30 cellular contexts compared by ENCODE assay signal in the genomic region with DNA sequence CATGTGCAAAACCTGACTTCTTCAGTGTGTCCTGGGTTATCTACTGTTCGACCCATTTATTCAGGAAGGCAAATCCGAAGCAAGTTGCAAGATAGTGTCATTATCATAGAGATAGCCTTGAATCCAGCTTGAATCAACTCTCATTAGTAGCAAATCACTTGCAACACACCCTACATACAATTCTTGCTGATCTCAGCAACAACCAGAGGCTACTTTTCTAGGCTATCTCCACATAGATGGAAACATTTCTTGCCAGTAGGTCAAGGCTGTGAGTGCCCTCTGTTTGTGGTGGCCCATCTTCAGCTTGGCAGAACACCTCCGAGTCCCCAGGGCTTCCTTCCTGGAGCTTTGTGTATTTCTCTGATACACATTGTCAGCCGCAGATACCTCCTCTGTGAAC.
"Had no signal": no experiment of that assay in that cellular context is flagged by ENCODE, and none has a peak within 500 bp of the region (broad histone marks: within the 10 kb centered on the region; RNA-seq: fewer than 3 reads in every experiment).

No MANE protein-coding gene starts in this region.

- H3K9me3 ChIP-seq: ascending aorta had no signal

- H3K27ac ChIP-seq: ascending aorta, cardiac muscle cell, VCaP had no signal

- DNase-seq: activated B cell treated with CpG ODN at 0.5 μM for 24 hours; activated CD4-positive, alpha-beta memory T cell treated with anti-CD3 and anti-CD28 coated beads for 36 hours; activated CD4-positive, alpha-beta T cell treated with anti-CD3 and anti-CD28 coated beads for 4 hours; activated CD4-positive, alpha-beta T cell treated with anti-CD3 and anti-CD28 coated beads, Interleukin-2, amount 10 ng/mL, durations not matched to agents 24 days and 14 days; activated CD4-positive, alpha-beta T cell treated with anti-CD3 and anti-CD28 coated beads, Interleukin-2, amount 50 U/mL, for 1 hour; activated CD4-positive, alpha-beta T cell treated with anti-CD3 and anti-CD28 coated beads, Interleukin-2, amount 50 U/mL, for 4 hours; activated CD4-positive, CD25-positive, alpha-beta regulatory T cell treated with anti-CD3 and anti-CD28 coated beads, Interleukin-2, amount 50 U/mL, for 72 hours; activated CD8-positive, alpha-beta memory T cell treated with anti-CD3 and anti-CD28 coated beads, Interleukin-2, amount 50 U/mL, for 4 hours; activated CD8-positive, alpha-beta T cell treated with anti-CD3 and anti-CD28 coated beads for 36 hours; activated gamma-delta T cell; activated naive CD4-positive, alpha-beta T cell treated with anti-CD3 and anti-CD28 coated beads, Interleukin-2, amount 10 ng/mL, durations not matched to agents 7 days and 5 days; activated naive CD4-positive, alpha-beta T cell treated with Interleukin-2 at 50 U/mL for 16 hours; activated naive CD8-positive, alpha-beta T cell treated with anti-CD3 and anti-CD28 coated beads, Interleukin-2, amount 10 ng/mL, durations not matched to agents 7 days and 5 days; activated naive CD8-positive, alpha-beta T cell treated with anti-CD3 and anti-CD28 coated beads, Interleukin-2, amount 50 U/mL, for 24 hours; activated T-cell treated with anti-CD3 and anti-CD28 coated beads for 4 hours; activated T-cell treated with anti-CD3 and anti-CD28 coated beads, Interleukin-2, amount 50 U/mL, for 1 hour; activated T-cell treated with anti-CD3 and anti-CD28 coated beads, Interleukin-2, amount 50 U/mL, for 4 hours; activated T-cell treated with anti-CD3 and anti-CD28 coated beads, Interleukin-2, amount 50 U/mL, for 72 hours; amygdala; anterior cingulate cortex; caudate nucleus; cerebellar nuclear complex; T-helper 2 cell; T-helper 9 cell had no signal

- H3K27me3 ChIP-seq: ascending aorta, cardiac muscle cell had no signal

- H3K36me3 ChIP-seq: ascending aorta, cardiac muscle cell had no signal

- H3K4me3 ChIP-seq: ascending aorta, cardiac muscle cell had no signal

- ATAC-seq: activated CD8-positive, alpha-beta T cell treated with anti-CD3 and anti-CD28 coated beads for 36 hours; activated naive CD8-positive, alpha-beta T cell treated with anti-CD3 and anti-CD28 coated beads, Interleukin-2, amount 50 U/mL, for 24 hours; activated T-cell treated with anti-CD3 and anti-CD28 coated beads, Interleukin-2, amount 50 U/mL, for 4 hours; activated T-cell treated with anti-CD3 and anti-CD28 coated beads, Interleukin-2, amount 50 U/mL, for 72 hours; activated T-helper 17 cell treated with anti-CD3 and anti-CD28 coated beads, Interleukin-2, amount 50 U/mL, for 72 hours had no signal

- FAIRE-seq: bronchial epithelial cell, TTC549 had no signal
